In the genomic region with DNA sequence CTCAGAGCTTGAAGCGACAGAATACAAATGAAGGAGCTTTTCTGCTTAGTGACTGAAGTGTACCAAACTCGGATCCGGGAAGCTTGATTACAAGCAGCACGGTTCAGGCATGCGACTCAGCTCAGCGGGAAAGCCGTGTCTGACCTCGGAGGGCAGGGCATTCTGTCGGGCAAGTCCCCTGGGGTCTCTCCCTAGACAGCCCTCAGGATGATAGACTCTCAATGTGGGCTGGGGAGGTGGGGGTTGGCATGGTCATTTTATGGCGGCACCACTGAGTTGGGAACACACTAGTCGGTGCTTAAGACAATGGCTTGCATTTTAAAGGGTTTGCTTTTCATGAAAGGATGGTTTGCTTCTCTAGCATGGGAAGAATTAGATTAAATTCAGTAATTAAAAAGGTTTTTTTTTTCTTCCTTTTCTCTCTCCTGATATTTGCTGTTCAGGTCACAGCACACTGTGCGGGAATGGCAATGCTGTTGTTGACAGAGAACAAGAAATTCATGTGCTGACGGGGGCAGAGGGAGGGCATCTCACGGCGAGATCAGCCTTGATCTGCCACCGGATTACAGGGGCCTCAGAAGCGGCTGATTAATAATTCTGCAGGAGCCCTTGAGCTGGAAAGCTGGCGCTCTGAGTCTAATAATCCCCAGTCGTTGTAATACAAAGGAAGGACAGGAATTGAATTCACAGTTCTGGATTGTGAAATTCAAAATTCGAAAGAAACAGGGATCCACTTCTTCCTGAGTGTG, we compare ENCODE assay signal across 1 cellular context.
TF ChIP-seq lines count a peak whose summit lies in the region.

No MANE protein-coding gene starts in this region.

TF ChIP-seq in WTC11, 78 proteins besides CTCF, POLR2A, EP300 and RAD21 (continued from another document):
- TF ChIP-seq, protein P1, sequence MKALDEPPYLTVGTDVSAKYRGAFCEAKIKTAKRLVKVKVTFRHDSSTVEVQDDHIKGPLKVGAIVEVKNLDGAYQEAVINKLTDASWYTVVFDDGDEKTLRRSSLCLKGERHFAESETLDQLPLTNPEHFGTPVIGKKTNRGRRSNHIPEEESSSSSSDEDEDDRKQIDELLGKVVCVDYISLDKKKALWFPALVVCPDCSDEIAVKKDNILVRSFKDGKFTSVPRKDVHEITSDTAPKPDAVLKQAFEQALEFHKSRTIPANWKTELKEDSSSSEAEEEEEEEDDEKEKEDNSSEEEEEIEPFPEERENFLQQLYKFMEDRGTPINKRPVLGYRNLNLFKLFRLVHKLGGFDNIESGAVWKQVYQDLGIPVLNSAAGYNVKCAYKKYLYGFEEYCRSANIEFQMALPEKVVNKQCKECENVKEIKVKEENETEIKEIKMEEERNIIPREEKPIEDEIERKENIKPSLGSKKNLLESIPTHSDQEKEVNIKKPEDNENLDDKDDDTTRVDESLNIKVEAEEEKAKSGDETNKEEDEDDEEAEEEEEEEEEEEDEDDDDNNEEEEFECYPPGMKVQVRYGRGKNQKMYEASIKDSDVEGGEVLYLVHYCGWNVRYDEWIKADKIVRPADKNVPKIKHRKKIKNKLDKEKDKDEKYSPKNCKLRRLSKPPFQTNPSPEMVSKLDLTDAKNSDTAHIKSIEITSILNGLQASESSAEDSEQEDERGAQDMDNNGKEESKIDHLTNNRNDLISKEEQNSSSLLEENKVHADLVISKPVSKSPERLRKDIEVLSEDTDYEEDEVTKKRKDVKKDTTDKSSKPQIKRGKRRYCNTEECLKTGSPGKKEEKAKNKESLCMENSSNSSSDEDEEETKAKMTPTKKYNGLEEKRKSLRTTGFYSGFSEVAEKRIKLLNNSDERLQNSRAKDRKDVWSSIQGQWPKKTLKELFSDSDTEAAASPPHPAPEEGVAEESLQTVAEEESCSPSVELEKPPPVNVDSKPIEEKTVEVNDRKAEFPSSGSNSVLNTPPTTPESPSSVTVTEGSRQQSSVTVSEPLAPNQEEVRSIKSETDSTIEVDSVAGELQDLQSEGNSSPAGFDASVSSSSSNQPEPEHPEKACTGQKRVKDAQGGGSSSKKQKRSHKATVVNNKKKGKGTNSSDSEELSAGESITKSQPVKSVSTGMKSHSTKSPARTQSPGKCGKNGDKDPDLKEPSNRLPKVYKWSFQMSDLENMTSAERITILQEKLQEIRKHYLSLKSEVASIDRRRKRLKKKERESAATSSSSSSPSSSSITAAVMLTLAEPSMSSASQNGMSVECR (CRISPR knock-in tag; IDR thresholded peaks at IDR 0.05; ENCODE audit: borderline replicate concordance), result no peak
- TF ChIP-seq ETV6 (CRISPR knock-in tag; IDR thresholded peaks at IDR 0.05), result no peak
- TF ChIP-seq, protein P2, sequence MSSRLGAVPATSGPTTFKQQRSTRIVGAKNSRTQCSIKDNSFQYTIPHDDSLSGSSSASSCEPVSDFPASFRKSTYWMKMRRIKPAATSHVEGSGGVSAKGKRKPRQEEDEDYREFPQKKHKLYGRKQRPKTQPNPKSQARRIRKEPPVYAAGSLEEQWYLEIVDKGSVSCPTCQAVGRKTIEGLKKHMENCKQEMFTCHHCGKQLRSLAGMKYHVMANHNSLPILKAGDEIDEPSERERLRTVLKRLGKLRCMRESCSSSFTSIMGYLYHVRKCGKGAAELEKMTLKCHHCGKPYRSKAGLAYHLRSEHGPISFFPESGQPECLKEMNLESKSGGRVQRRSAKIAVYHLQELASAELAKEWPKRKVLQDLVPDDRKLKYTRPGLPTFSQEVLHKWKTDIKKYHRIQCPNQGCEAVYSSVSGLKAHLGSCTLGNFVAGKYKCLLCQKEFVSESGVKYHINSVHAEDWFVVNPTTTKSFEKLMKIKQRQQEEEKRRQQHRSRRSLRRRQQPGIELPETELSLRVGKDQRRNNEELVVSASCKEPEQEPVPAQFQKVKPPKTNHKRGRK (CRISPR knock-in tag; IDR thresholded peaks at IDR 0.05; ENCODE audit: borderline replicate concordance), result no peak
